11 cellular contexts compared by ENCODE assay signal in genomic region chr12:3743803-3744202, GRCh38. TPM values are rescaled to one million over a fixed set of nuclear protein-coding genes. Genes with fewer than 3 reads are reported as not detected.
DNase-seq lines count a peak whose midpoint lies in the region; ATAC-seq, FAIRE-seq and TF ChIP-seq lines count a peak whose summit lies in the region.
"Had no signal": no experiment of that assay in that cellular context is flagged by ENCODE, and none has a peak within 500 bp of the region (broad histone marks: within the 10 kb centered on the region; RNA-seq: fewer than 3 reads in every experiment).

No MANE protein-coding gene starts in this region.

- peak overlapping the region; percentile 34 for H3K4me2 ChIP-seq in GM12878 (ENCODE audit: control insufficient read depth, insufficient read depth)
- H3K4me2 ChIP-seq in Karpas-422 (ENCODE audit: low read depth, low read length, poor library complexity, severe bottlenecking), result no peak overlapping the region

- 38% methylated on average over 6 of the region's 6 CpGs for WGBS in GM12878 (ENCODE audit: insufficient coverage, insufficient replicate concordance, low lambda C conversion rate, missing lambda C conversion rate)

- BruUV-seq in GM12878 (replicated peaks; lab: Mats Ljungman, UMichigan), result no TSS peak

- SMC1A ChIA-PET in GM12878 (lab: Charles Lee; ENCODE audit: uncharacterized antibody, unreplicated experiment), result interaction anchor here (1.3 to 1.5 kb wide), 2 partner anchors 15 to 44 kb away, joined by 3 to 4 read pairs; no protein-coding TSS in a partner anchor

- no peaks in the 10 kb centered on the region for H3K27me3 Mint-ChIP-seq in activated CD4-positive, alpha-beta T cell treated with anti-CD3 and anti-CD28 coated beads for 36 hours
- peaks cover 11% of the 10 kb centered on the region for H3K27me3 Mint-ChIP-seq in nephron progenitor cell (ENCODE audit: low read depth, poor library complexity)

- H3K27ac Mint-ChIP-seq in activated CD4-positive, alpha-beta T cell treated with anti-CD3 and anti-CD28 coated beads for 36 hours, result no peak overlapping the region
- no peak overlapping the region for H3K27ac Mint-ChIP-seq in nephron progenitor cell

- H3K36me3 ChIP-seq in GM12878 (ENCODE audit: control insufficient read depth in 2 of 2, insufficient read depth in 2 of 2, low read length in 1 of 2) (peaks cover 0 to 10% of the 10 kb centered on the region in 2 experiments; a peak in 2 of 4 replicates), Karpas-422 (ENCODE audit: insufficient read depth, low read length) (peaks cover 19% of the 10 kb centered on the region)
- peaks cover 6% of the 10 kb centered on the region for H3K36me3 ChIP-seq in effector memory CD4-positive, alpha-beta T cell (ENCODE audit: control insufficient read depth, insufficient read depth, low read length)
- H3K36me3 ChIP-seq: WERI-Rb-1 had no signal

- FAIRE-seq in GM12878 (lab: Jason Lieb, UNC), result peak; percentile 7
- FAIRE-seq: RCC 7860 had no signal

- H3K4me1 ChIP-seq in GM12878 (ENCODE audit: control insufficient read depth, insufficient read depth, low read length), result no peaks in the 10 kb centered on the region
- no peaks in the 10 kb centered on the region for H3K4me1 ChIP-seq in Karpas-422 (ENCODE audit: low read length)
- H3K4me1 ChIP-seq in effector memory CD4-positive, alpha-beta T cell (ENCODE audit: control insufficient read depth, insufficient read depth, low read length, poor library complexity, severe bottlenecking), result peaks cover 19% of the 10 kb centered on the region

- peaks cover 2% of the 10 kb centered on the region; the same call in 1 of the 2 replicates for H3K79me2 ChIP-seq in GM12878 (ENCODE audit: control insufficient read depth, insufficient read depth, low read length)
- H3K79me2 ChIP-seq in Karpas-422 (ENCODE audit: low read length), result peaks cover 90% of the 10 kb centered on the region

- intact Hi-C loops in activated CD4-positive, alpha-beta T cell treated with anti-CD3 and anti-CD28 coated beads for 36 hours (cut with DNase I, micrococcal nuclease), result no loop called here
- intact Hi-C loops in GM12878 (cut with micrococcal nuclease; ENCODE audit: unreplicated experiment) (no loop called here), sciatic nerve (cut with DNase I) (no loop called here)

- no peaks in the 10 kb centered on the region for H3K9me3 Mint-ChIP-seq in activated CD4-positive, alpha-beta T cell treated with anti-CD3 and anti-CD28 coated beads for 36 hours (ENCODE audit: low read depth)
- H3K9me3 Mint-ChIP-seq in nephron progenitor cell, result peaks cover 11% of the 10 kb centered on the region

- no peak overlapping the region for H3K4me3 Mint-ChIP-seq in activated CD4-positive, alpha-beta T cell treated with anti-CD3 and anti-CD28 coated beads for 36 hours
- H3K4me3 Mint-ChIP-seq in nephron progenitor cell, result no peak overlapping the region

- TF ChIP-seq POLR2A in GM12878 (IDR thresholded peaks at IDR 0.05; ENCODE audit: low read depth, low read length), result no peak

- no peak for TF ChIP-seq RAD21 in GM12878 (IDR thresholded peaks at IDR 0.05; ENCODE audit: insufficient read depth, low read depth, low read length)

- ATAC-seq in activated CD4-positive, alpha-beta T cell treated with anti-CD3 and anti-CD28 coated beads for 36 hours, result peak; percentile 68
- ATAC-seq in HG03066 (IDR thresholded peaks at IDR 0.05; ENCODE audit: low read depth, unreplicated experiment), result peak; percentile 68
- no peak; the same call in 2 of the 3 replicates for ATAC-seq in GM12878
- ATAC-seq in sciatic nerve, result peak; percentile 83

- H2AFZ ChIP-seq in GM12878 (ENCODE audit: control insufficient read depth, low read depth, low read length) (no peak overlapping the region), Karpas-422 (ENCODE audit: low read length) (no peak overlapping the region)

- CTCF ChIA-PET in activated CD4-positive, alpha-beta T cell treated with anti-CD3 and anti-CD28 coated beads for 36 hours (lab: Charles Lee), result interaction anchor here (0.6 to 0.7 kb wide), 2 partner anchors 60 to 433 kb away, joined by 3 read pairs; no protein-coding TSS in a partner anchor
- CTCF ChIA-PET in GM12878 (lab: Yijun Ruan, JAX), result interaction anchor here (0.8 to 1.9 kb wide), 4 partner anchors 10 to 444 kb away, joined by 3 to 7 read pairs (median 4); partner anchors contain the start of gene CRACR2A

- no peak overlapping the region for H3K27ac ChIP-seq in GM12878 (ENCODE audit: control insufficient read depth, insufficient read depth)
- no peak overlapping the region for H3K27ac ChIP-seq in Karpas-422 (ENCODE audit: low read length)
- no peak overlapping the region for H3K27ac ChIP-seq in effector memory CD4-positive, alpha-beta T cell (ENCODE audit: insufficient read depth, low read length, poor library complexity, severe bottlenecking)
- H3K27ac ChIP-seq: 22Rv1, WERI-Rb-1 had no signal

- RAD21 ChIA-PET in GM12878 (lab: Charles Lee; ENCODE audit: unreplicated experiment), result no interaction called here

- H3K9ac ChIP-seq in GM12878 (ENCODE audit: control insufficient read depth, insufficient read depth, low read length), result no peak overlapping the region
- no peak overlapping the region for H3K9ac ChIP-seq in Karpas-422 (ENCODE audit: low read length)

- TF ChIP-seq CTCF in GM12878 (IDR thresholded peaks at IDR 0.05 in 2 of 3, conservative IDR thresholded peaks at IDR 0.05 in 1 of 3; ENCODE audit: control insufficient read depth in 2 of 3, extremely low read depth in 1 of 3, insufficient read depth in 1 of 3, low read depth in 3 of 3, low read length in 3 of 3) (no peak), nephron progenitor cell (IDR thresholded peaks at IDR 0.05) (no peak)

- in situ Hi-C loops in GM12878 (cut with MboI), result no loop called here

- H3K4me1 Mint-ChIP-seq in activated CD4-positive, alpha-beta T cell treated with anti-CD3 and anti-CD28 coated beads for 36 hours, result peaks cover 39% of the 10 kb centered on the region
- no peaks in the 10 kb centered on the region for H3K4me1 Mint-ChIP-seq in nephron progenitor cell

- no peaks in the 10 kb centered on the region for H3K27me3 ChIP-seq in GM12878 (replicated peaks in 1 of 2; ENCODE audit: control insufficient read depth in 2 of 2, insufficient read depth in 2 of 2, low read length in 1 of 2)
- no peaks in the 10 kb centered on the region for H3K27me3 ChIP-seq in Karpas-422 (ENCODE audit: low read length)
- no peaks in the 10 kb centered on the region for H3K27me3 ChIP-seq in effector memory CD4-positive, alpha-beta T cell (replicated peaks; ENCODE audit: control insufficient read depth, insufficient read depth, low read length, poor library complexity, severe bottlenecking)

- no peak overlapping the region for H3K4me3 ChIP-seq in GM12878
- no peak overlapping the region for H3K4me3 ChIP-seq in Karpas-422 (ENCODE audit: low read length)
- no peak overlapping the region for H3K4me3 ChIP-seq in effector memory CD4-positive, alpha-beta T cell (ENCODE audit: insufficient read depth, low read depth, low read length, poor library complexity, severe bottlenecking)

- peak; percentile 61 for DNase-seq in activated CD4-positive, alpha-beta T cell treated with anti-CD3 and anti-CD28 coated beads for 36 hours
- DNase-seq in activated CD4-positive, alpha-beta T cell treated with anti-CD3 and anti-CD28 coated beads for 1 hour, result no peak
- DNase-seq in GM12878 (ENCODE audit: low read depth, low spot score) (peak; percentile 39), sciatic nerve (ENCODE audit: low spot score) (no peak), Karpas-422 (no peak), nephron progenitor cell (no peak)
- DNase-seq in effector memory CD4-positive, alpha-beta T cell, result no peak
- DNase-seq: WERI-Rb-1 had no signal

- peaks cover 45% of the 10 kb centered on the region for H3K36me3 Mint-ChIP-seq in activated CD4-positive, alpha-beta T cell treated with anti-CD3 and anti-CD28 coated beads for 36 hours (ENCODE audit: low read depth)
- peaks cover 4% of the 10 kb centered on the region for H3K36me3 Mint-ChIP-seq in nephron progenitor cell (ENCODE audit: low read depth)

- no peak for TF ChIP-seq EP300 in GM12878 (IDR thresholded peaks at IDR 0.05; ENCODE audit: borderline replicate concordance in 1 of 2, control insufficient read depth in 1 of 2, low read depth in 2 of 2, low read length in 2 of 2)

- H3K9me3 ChIP-seq in GM12878 (replicated peaks; ENCODE audit: control insufficient read depth, insufficient read depth, low read length), result peaks cover 8% of the 10 kb centered on the region
- peaks cover 3% of the 10 kb centered on the region; the same call in 1 of the 2 replicates for H3K9me3 ChIP-seq in Karpas-422 (ENCODE audit: low read length)
- H3K9me3 ChIP-seq in effector memory CD4-positive, alpha-beta T cell (ENCODE audit: control insufficient read depth, low read length), result no peaks in the 10 kb centered on the region

- POLR2A ChIA-PET in activated CD4-positive, alpha-beta T cell treated with anti-CD3 and anti-CD28 coated beads for 36 hours (lab: Charles Lee), result interaction anchor here (1.6 kb wide), 1 partner anchor 9 kb away, joined by 6 read pairs; the partner anchor contains the start of gene CRACR2A
- POLR2A ChIA-PET in GM12878 (lab: Charles Lee), result interaction anchor here (1.0 kb wide), 1 partner anchor 27 kb away, joined by 3 read pairs; no protein-coding TSS in a partner anchor

- H4K20me1 ChIP-seq in GM12878 (ENCODE audit: control insufficient read depth, insufficient read depth) (no peaks in the 10 kb centered on the region), Karpas-422 (ENCODE audit: insufficient read depth, low read depth, low read length) (peaks cover 10% of the 10 kb centered on the region; the same call in 1 of the 2 replicates)

- H3K9me2 ChIP-seq in Karpas-422 (replicated peaks; ENCODE audit: insufficient read depth, low read length), result no peaks in the 10 kb centered on the region

RNA-seq across cellular contexts. Expression of gene CRACR2A, which starts 9.1 kb away (rescaled TPM):
- 10 to 100 TPM; 19.2 to 22.5 TPM for total RNA-seq in activated CD4-positive, alpha-beta T cell treated with anti-CD3 and anti-CD28 coated beads for 36 hours
- 59.9 and 64.6 TPM in 2 replicates for total RNA-seq in GM12878 (2013; cell fraction: nucleolus; rRNA removed)
- total RNA-seq in GM12878 (2014; rRNA removed), result 13.0 and 13.2 TPM in 2 replicates
- 11.6 and 13.4 TPM in 2 replicates for total RNA-seq in GM12878 (2014; rRNA removed; fragmentation: Illumina TruSeq; extraction: Trizol)
- total RNA-seq in GM12878 (2021), result 18.0 and 18.2 TPM in 2 replicates
- polyA plus RNA-seq in GM12878 (2011; ENCODE audit: low read depth), result 9.6 TPM
- polyA plus RNA-seq in GM12878 (2011; rRNA removed), result 12.8 and 13.3 TPM in 2 replicates
- 10.5 and 11.1 TPM in 2 replicates for polyA plus RNA-seq in GM12878 (2011; cell fraction: cytosol; rRNA removed)
- 19.0 and 23.8 TPM in 2 replicates for polyA plus RNA-seq in GM12878 (2011; cell fraction: nucleus; rRNA removed)
- 7.1 and 8.1 TPM in 2 replicates for polyA plus RNA-seq in GM12878 (2012)
- 7.6 and 14.6 TPM in 2 replicates for polyA plus RNA-seq in GM12878 (2014; fragmentation: Illumina TruSeq; extraction: Trizol)
- 1 to 10 TPM; 2.1 to 4.2 TPM for polyA plus RNA-seq in GM12878 (2014; fragmentation: Nextera tagmentation; extraction: Ambion mirVana)
- polyA plus RNA-seq in GM12878 (2014; rRNA removed), result 13.2 and 14.0 TPM in 2 replicates
- 10 to 100 TPM; 13.1 to 13.3 TPM for polyA plus RNA-seq in GM12878 (2016; fragmentation: Nextera tagmentation; extraction: Ambion mirVana)
- 18.9 and 21.1 TPM in 2 replicates for polyA minus RNA-seq in GM12878 (2011; rRNA and poly(A)+ RNA removed)
- polyA minus RNA-seq in GM12878 (2011; cell fraction: cytosol; rRNA and poly(A)+ RNA removed), result 5.5 and 5.9 TPM in 2 replicates
- 19.9 and 34.6 TPM in 2 replicates for polyA minus RNA-seq in GM12878 (2011; cell fraction: nucleus; rRNA and poly(A)+ RNA removed)
- total RNA-seq in sciatic nerve, result 5.8 TPM
- 22.3 and 29.3 TPM in 2 replicates for total RNA-seq in Karpas-422 (2014; rRNA removed; shearing (Covaris generic); ENCODE audit: low replicate concordance)

Comparison
In these comparisons a context has a peak if more than half of its experiments do, and no peak if none do; other contexts are left out.
1. DNase-seq: peak in activated CD4-positive, alpha-beta T cell treated with anti-CD3 and anti-CD28 coated beads for 36 hours (single experiment) and GM12878 (single experiment); none in activated CD4-positive, alpha-beta T cell treated with anti-CD3 and anti-CD28 coated beads for 1 hour (single experiment), sciatic nerve (single experiment), Karpas-422 (single experiment), effector memory CD4-positive, alpha-beta T cell (0 of 3) and nephron progenitor cell (single experiment).